9 cellular contexts compared by ENCODE assay signal in genomic region chr22:21020802-21021429, GRCh38. TPM values are rescaled to one million over a fixed set of nuclear protein-coding genes. Genes with fewer than 3 reads are reported as not detected.
A peak's percentile ranks its signal among the peaks of the same experiment; 100 is the strongest.
DNase-seq lines count a peak whose midpoint lies in the region; ATAC-seq and TF ChIP-seq lines count a peak whose summit lies in the region.
"Had no signal": no experiment of that assay in that cellular context is flagged by ENCODE, and none has a peak within 500 bp of the region (broad histone marks: within the 10 kb centered on the region; RNA-seq: fewer than 3 reads in every experiment).

No MANE protein-coding gene starts in this region.

- H3K4me3 ChIP-seq in liver (ENCODE audit: low read depth in 1 of 3, low read length in 3 of 3), result no peak overlapping the region
- H3K4me3 ChIP-seq: SJSA1 had no signal

- no peak overlapping the region for H3K9ac ChIP-seq in liver (ENCODE audit: low read depth in 1 of 2, low read length in 2 of 2)

- H3K27me3 Mint-ChIP-seq in T-helper 17 cell, result no peaks in the 10 kb centered on the region

- H3K9me3 ChIP-seq in T-helper 17 cell (ENCODE audit: control insufficient read depth, low read length, poor library complexity, severe bottlenecking) (no peaks in the 10 kb centered on the region), liver (ENCODE audit: control insufficient read depth in 4 of 4, low read length in 3 of 4) (no peaks in the 10 kb centered on the region)
- H3K9me3 ChIP-seq: neutrophil, SJSA1 had no signal

- DNase-seq in COLO829 (ENCODE audit: low spot score), result peak; percentile 39
- DNase-seq in GM13977 (ENCODE audit: low spot score), result peak; percentile 72
- no peak for DNase-seq in T-helper 17 cell

- H3K27me3 ChIP-seq in liver (ENCODE audit: control insufficient read depth in 4 of 4, insufficient read depth in 4 of 4, low read length in 3 of 4), result no peaks in the 10 kb centered on the region
- H3K27me3 ChIP-seq: SJSA1 had no signal

- TF ChIP-seq CTCF in GM13977 (IDR thresholded peaks at IDR 0.05; ENCODE audit: extremely low read depth, insufficient read depth, missing control alignments) (peak; percentile 51), liver (IDR thresholded peaks at IDR 0.05; ENCODE audit: low read depth, low read length, missing input control) (peak; percentile 7)

- 68% methylated on average over 7 of the region's 7 CpGs for WGBS in liver

- no peak for TF ChIP-seq RAD21 in liver (IDR thresholded peaks at IDR 0.05)

- H3K27ac ChIP-seq in liver (ENCODE audit: low read depth in 1 of 2, low read length in 2 of 2), result no peak overlapping the region
- H3K27ac ChIP-seq: neutrophil, SJSA1 had no signal

- H3K36me3 Mint-ChIP-seq in T-helper 17 cell (ENCODE audit: low read depth), result no peaks in the 10 kb centered on the region

- no peak overlapping the region for H3K4me3 Mint-ChIP-seq in T-helper 17 cell

- in situ Hi-C loops in GM13977 (cut with MboI; ENCODE audit: low pct_unique_long_range_greater_than_20kb, low sequenced_read_pairs, unreplicated experiment), result no loop called here

- ATAC-seq in T-helper 17 cell (peak; percentile 48), GM19397 (IDR thresholded peaks at IDR 0.05; ENCODE audit: unreplicated experiment) (no peak), GM19455 (IDR thresholded peaks at IDR 0.05; ENCODE audit: unreplicated experiment) (no peak), HG03097 (IDR thresholded peaks at IDR 0.05; ENCODE audit: low FRiP score, unreplicated experiment) (no peak)

- peaks cover 21% of the 10 kb centered on the region for H3K4me1 Mint-ChIP-seq in T-helper 17 cell

- no peaks in the 10 kb centered on the region for H3K4me1 ChIP-seq in liver (ENCODE audit: control insufficient read depth in 4 of 4, insufficient read depth in 4 of 4, low read length in 3 of 4)
- H3K4me1 ChIP-seq: SJSA1 had no signal

- peak overlapping the region; percentile 21 for H3K27ac Mint-ChIP-seq in T-helper 17 cell

- H3K36me3 ChIP-seq in liver (ENCODE audit: control insufficient read depth in 4 of 4, insufficient read depth in 3 of 4, low read depth in 1 of 4, low read length in 3 of 4), result no peaks in the 10 kb centered on the region
- H3K36me3 ChIP-seq: neutrophil, SJSA1 had no signal

TF ChIP-seq in liver, 16 proteins besides CTCF, POLR2A, EP300 and RAD21:
- no peak for TF ChIP-seq JUND (IDR thresholded peaks at IDR 0.05)
- TF ChIP-seq TAF1 (conservative IDR thresholded peaks at IDR 0.05), result no peak
- TF ChIP-seq NR2F2 (IDR thresholded peaks at IDR 0.05), result no peak

RNA-seq across cellular contexts. Expression of gene P2RX6, which starts 6.0 kb away (rescaled TPM):
- total RNA-seq in T-helper 17 cell, result 1 to 10 TPM in 1 of 2 donors, under 1 TPM in 1; 0.39 to 1.0 TPM
- under 1 TPM; 0.05 to 0.59 TPM for total RNA-seq in liver
- polyA plus RNA-seq in liver, result under 1 TPM; 0.18 to 0.48 TPM

RNA-seq across cellular contexts. Expression of gene SLC7A4, which starts 11.4 kb away (rescaled TPM):
- total RNA-seq in T-helper 17 cell (under 1 TPM; 0.13 to 0.15 TPM), liver (under 1 TPM; 0.23 to 0.42 TPM)
- polyA plus RNA-seq in liver, result under 1 TPM; 0.11 to 0.67 TPM
- total RNA-seq: SJSA1 had no signal

RNA-seq across cellular contexts. Expression of gene THAP7, which starts 19.0 kb away (rescaled TPM):
- total RNA-seq in T-helper 17 cell, result 10 to 100 TPM; 41.5 to 55.6 TPM
- 10 to 100 TPM; 10.4 to 18.3 TPM for total RNA-seq in liver
- 10 to 100 TPM; 20.6 to 21.9 TPM for polyA plus RNA-seq in liver

RNA-seq across cellular contexts. Expression of gene LRRC74B, which starts 24.8 kb away (rescaled TPM):
- total RNA-seq in T-helper 17 cell (under 1 TPM in 1 of 2 donors, not detected in 1; 0.10 TPM), liver (not detected)
- not detected for polyA plus RNA-seq in liver
- total RNA-seq: SJSA1 had no signal

RNA-seq across cellular contexts. Expression of gene LZTR1, which starts 38.8 kb away (rescaled TPM):
- total RNA-seq in T-helper 17 cell (10 to 100 TPM; 49.4 to 59.3 TPM), liver (10 to 100 TPM; 11.1 to 32.5 TPM)
- 10 to 100 TPM in 1 of 2 donors, 1 to 10 TPM in 1; 7.9 to 15.3 TPM for polyA plus RNA-seq in liver

Comparison
In these comparisons a context has a peak if more than half of its experiments do, and no peak if none do; other contexts are left out.
1. DNase-seq: peak in COLO829 (single experiment) and GM13977 (single experiment); none in T-helper 17 cell (0 of 3).